ENCODE assay signal across 1 cellular context in the genomic region with DNA sequence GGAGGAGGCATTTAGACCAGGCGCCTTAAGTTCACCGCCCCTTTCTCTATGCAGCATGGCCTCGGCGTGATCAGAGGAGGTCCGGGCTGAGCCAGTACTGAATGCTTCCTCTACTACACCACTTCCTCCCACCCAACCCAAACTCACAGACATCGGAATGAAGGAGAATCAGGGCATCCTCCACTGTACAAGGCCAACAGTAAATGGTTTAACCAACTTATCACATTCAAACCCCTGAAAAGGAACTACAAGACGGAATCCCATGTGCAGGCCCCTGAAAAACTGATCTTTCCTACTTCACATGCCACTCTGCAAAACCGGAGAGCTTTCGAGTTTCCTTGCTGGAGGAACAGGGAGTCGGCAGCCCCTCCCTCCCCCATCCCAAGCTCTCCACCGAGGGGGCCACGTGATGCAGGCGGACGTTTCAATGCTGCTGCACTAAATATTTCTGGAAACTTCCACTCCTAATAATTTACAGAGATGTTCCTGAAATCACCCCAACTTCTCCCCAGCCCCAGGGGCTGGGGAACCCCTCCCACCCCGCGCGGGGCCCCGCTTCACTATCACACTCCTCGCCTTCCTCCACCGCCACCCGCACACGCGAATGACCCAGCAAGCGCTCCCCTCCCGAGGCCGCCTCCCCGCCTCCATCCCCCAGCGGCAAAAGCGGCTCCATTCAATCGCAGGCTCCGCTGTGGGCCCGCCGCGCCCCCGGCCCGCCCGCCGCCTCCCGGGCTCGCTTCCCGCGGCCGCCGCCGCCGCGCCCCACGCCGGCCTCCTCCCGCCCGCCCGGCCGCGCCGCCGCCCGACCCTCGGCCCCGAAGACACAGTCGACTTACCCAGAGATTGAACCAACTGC.
TF ChIP-seq lines count a peak whose summit lies in the region.

No MANE protein-coding gene starts in this region.

TF ChIP-seq in WTC11, 78 proteins besides CTCF, POLR2A, EP300 and RAD21 (continued from another document and continues in another):
- TF ChIP-seq, protein P1, sequence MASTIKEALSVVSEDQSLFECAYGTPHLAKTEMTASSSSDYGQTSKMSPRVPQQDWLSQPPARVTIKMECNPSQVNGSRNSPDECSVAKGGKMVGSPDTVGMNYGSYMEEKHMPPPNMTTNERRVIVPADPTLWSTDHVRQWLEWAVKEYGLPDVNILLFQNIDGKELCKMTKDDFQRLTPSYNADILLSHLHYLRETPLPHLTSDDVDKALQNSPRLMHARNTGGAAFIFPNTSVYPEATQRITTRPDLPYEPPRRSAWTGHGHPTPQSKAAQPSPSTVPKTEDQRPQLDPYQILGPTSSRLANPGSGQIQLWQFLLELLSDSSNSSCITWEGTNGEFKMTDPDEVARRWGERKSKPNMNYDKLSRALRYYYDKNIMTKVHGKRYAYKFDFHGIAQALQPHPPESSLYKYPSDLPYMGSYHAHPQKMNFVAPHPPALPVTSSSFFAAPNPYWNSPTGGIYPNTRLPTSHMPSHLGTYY (CRISPR knock-in tag; IDR thresholded peaks at IDR 0.05): no peak
- no peak for TF ChIP-seq ZNF121 (CRISPR knock-in tag; IDR thresholded peaks at IDR 0.05)
- TF ChIP-seq RELA (CRISPR knock-in tag; IDR thresholded peaks at IDR 0.05; ENCODE audit: borderline replicate concordance): no peak
- TF ChIP-seq, protein P2, sequence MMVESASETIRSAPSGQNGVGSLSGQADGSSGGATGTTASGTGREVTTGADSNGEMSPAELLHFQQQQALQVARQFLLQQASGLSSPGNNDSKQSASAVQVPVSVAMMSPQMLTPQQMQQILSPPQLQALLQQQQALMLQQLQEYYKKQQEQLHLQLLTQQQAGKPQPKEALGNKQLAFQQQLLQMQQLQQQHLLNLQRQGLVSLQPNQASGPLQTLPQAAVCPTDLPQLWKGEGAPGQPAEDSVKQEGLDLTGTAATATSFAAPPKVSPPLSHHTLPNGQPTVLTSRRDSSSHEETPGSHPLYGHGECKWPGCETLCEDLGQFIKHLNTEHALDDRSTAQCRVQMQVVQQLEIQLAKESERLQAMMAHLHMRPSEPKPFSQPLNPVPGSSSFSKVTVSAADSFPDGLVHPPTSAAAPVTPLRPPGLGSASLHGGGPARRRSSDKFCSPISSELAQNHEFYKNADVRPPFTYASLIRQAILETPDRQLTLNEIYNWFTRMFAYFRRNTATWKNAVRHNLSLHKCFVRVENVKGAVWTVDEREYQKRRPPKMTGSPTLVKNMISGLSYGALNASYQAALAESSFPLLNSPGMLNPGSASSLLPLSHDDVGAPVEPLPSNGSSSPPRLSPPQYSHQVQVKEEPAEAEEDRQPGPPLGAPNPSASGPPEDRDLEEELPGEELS (CRISPR knock-in tag; IDR thresholded peaks at IDR 0.05): no peak
- no peak for TF ChIP-seq SOX15 (CRISPR knock-in tag; IDR thresholded peaks at IDR 0.05)
- TF ChIP-seq NR1H2 (CRISPR knock-in tag; IDR thresholded peaks at IDR 0.05): no peak
- TF ChIP-seq, protein P3, sequence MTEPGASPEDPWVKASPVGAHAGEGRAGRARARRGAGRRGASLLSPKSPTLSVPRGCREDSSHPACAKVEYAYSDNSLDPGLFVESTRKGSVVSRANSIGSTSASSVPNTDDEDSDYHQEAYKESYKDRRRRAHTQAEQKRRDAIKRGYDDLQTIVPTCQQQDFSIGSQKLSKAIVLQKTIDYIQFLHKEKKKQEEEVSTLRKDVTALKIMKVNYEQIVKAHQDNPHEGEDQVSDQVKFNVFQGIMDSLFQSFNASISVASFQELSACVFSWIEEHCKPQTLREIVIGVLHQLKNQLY (CRISPR knock-in tag; IDR thresholded peaks at IDR 0.05): no peak
- no peak for TF ChIP-seq ELF4 (CRISPR knock-in tag; IDR thresholded peaks at IDR 0.05; ENCODE audit: low read depth)
- TF ChIP-seq, protein P4, sequence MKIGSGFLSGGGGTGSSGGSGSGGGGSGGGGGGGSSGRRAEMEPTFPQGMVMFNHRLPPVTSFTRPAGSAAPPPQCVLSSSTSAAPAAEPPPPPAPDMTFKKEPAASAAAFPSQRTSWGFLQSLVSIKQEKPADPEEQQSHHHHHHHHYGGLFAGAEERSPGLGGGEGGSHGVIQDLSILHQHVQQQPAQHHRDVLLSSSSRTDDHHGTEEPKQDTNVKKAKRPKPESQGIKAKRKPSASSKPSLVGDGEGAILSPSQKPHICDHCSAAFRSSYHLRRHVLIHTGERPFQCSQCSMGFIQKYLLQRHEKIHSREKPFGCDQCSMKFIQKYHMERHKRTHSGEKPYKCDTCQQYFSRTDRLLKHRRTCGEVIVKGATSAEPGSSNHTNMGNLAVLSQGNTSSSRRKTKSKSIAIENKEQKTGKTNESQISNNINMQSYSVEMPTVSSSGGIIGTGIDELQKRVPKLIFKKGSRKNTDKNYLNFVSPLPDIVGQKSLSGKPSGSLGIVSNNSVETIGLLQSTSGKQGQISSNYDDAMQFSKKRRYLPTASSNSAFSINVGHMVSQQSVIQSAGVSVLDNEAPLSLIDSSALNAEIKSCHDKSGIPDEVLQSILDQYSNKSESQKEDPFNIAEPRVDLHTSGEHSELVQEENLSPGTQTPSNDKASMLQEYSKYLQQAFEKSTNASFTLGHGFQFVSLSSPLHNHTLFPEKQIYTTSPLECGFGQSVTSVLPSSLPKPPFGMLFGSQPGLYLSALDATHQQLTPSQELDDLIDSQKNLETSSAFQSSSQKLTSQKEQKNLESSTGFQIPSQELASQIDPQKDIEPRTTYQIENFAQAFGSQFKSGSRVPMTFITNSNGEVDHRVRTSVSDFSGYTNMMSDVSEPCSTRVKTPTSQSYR (CRISPR knock-in tag; IDR thresholded peaks at IDR 0.05): no peak
- 0 out of 2 replicates have a peak, but pooled peaks have one; percentile 43 for TF ChIP-seq EMX1 (CRISPR knock-in tag; IDR thresholded peaks at IDR 0.05)
- no peak for TF ChIP-seq MYBL2 (CRISPR knock-in tag; IDR thresholded peaks at IDR 0.05)
- 0 out of 2 replicates have a peak, but pooled peaks have one; percentile 23 for TF ChIP-seq TP53 (CRISPR knock-in tag; IDR thresholded peaks at IDR 0.05)
- no peak for TF ChIP-seq OVOL2 (CRISPR knock-in tag; IDR thresholded peaks at IDR 0.05; ENCODE audit: borderline replicate concordance)
- no peak for TF ChIP-seq ZNF396 (CRISPR knock-in tag; IDR thresholded peaks at IDR 0.05; ENCODE audit: borderline replicate concordance)
- no peak for TF ChIP-seq ZNF317 (CRISPR knock-in tag; IDR thresholded peaks at IDR 0.05; ENCODE audit: borderline replicate concordance, low read depth)
- TF ChIP-seq, protein P5, sequence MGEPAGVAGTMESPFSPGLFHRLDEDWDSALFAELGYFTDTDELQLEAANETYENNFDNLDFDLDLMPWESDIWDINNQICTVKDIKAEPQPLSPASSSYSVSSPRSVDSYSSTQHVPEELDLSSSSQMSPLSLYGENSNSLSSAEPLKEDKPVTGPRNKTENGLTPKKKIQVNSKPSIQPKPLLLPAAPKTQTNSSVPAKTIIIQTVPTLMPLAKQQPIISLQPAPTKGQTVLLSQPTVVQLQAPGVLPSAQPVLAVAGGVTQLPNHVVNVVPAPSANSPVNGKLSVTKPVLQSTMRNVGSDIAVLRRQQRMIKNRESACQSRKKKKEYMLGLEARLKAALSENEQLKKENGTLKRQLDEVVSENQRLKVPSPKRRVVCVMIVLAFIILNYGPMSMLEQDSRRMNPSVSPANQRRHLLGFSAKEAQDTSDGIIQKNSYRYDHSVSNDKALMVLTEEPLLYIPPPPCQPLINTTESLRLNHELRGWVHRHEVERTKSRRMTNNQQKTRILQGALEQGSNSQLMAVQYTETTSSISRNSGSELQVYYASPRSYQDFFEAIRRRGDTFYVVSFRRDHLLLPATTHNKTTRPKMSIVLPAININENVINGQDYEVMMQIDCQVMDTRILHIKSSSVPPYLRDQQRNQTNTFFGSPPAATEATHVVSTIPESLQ (CRISPR knock-in tag; IDR thresholded peaks at IDR 0.05): no peak
- TF ChIP-seq ZBTB21 (CRISPR knock-in tag; IDR thresholded peaks at IDR 0.05; ENCODE audit: borderline replicate concordance): no peak
- TF ChIP-seq, protein P6, sequence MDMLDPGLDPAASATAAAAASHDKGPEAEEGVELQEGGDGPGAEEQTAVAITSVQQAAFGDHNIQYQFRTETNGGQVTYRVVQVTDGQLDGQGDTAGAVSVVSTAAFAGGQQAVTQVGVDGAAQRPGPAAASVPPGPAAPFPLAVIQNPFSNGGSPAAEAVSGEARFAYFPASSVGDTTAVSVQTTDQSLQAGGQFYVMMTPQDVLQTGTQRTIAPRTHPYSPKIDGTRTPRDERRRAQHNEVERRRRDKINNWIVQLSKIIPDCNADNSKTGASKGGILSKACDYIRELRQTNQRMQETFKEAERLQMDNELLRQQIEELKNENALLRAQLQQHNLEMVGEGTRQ (CRISPR knock-in tag; IDR thresholded peaks at IDR 0.05): peak; percentile 88
- TF ChIP-seq SP1 (CRISPR knock-in tag; conservative IDR thresholded peaks at IDR 0.05): no peak
- TF ChIP-seq TEAD1 (CRISPR knock-in tag; IDR thresholded peaks at IDR 0.05): 0 out of 2 replicates have a peak, but pooled peaks have one; percentile 53
- no peak for TF ChIP-seq ZNF263 (CRISPR knock-in tag; IDR thresholded peaks at IDR 0.05; ENCODE audit: low read depth)
- no peak for TF ChIP-seq ZNF138 (CRISPR knock-in tag; conservative IDR thresholded peaks at IDR 0.05)
- no peak for TF ChIP-seq CREB1 (CRISPR knock-in tag; IDR thresholded peaks at IDR 0.05)
- TF ChIP-seq, protein P7, sequence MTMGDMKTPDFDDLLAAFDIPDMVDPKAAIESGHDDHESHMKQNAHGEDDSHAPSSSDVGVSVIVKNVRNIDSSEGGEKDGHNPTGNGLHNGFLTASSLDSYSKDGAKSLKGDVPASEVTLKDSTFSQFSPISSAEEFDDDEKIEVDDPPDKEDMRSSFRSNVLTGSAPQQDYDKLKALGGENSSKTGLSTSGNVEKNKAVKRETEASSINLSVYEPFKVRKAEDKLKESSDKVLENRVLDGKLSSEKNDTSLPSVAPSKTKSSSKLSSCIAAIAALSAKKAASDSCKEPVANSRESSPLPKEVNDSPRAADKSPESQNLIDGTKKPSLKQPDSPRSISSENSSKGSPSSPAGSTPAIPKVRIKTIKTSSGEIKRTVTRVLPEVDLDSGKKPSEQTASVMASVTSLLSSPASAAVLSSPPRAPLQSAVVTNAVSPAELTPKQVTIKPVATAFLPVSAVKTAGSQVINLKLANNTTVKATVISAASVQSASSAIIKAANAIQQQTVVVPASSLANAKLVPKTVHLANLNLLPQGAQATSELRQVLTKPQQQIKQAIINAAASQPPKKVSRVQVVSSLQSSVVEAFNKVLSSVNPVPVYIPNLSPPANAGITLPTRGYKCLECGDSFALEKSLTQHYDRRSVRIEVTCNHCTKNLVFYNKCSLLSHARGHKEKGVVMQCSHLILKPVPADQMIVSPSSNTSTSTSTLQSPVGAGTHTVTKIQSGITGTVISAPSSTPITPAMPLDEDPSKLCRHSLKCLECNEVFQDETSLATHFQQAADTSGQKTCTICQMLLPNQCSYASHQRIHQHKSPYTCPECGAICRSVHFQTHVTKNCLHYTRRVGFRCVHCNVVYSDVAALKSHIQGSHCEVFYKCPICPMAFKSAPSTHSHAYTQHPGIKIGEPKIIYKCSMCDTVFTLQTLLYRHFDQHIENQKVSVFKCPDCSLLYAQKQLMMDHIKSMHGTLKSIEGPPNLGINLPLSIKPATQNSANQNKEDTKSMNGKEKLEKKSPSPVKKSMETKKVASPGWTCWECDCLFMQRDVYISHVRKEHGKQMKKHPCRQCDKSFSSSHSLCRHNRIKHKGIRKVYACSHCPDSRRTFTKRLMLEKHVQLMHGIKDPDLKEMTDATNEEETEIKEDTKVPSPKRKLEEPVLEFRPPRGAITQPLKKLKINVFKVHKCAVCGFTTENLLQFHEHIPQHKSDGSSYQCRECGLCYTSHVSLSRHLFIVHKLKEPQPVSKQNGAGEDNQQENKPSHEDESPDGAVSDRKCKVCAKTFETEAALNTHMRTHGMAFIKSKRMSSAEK (CRISPR knock-in tag; IDR thresholded peaks at IDR 0.05; ENCODE audit: borderline replicate concordance): 0 out of 2 replicates have a peak, but pooled peaks have one; percentile 24
- TF ChIP-seq, protein P8, sequence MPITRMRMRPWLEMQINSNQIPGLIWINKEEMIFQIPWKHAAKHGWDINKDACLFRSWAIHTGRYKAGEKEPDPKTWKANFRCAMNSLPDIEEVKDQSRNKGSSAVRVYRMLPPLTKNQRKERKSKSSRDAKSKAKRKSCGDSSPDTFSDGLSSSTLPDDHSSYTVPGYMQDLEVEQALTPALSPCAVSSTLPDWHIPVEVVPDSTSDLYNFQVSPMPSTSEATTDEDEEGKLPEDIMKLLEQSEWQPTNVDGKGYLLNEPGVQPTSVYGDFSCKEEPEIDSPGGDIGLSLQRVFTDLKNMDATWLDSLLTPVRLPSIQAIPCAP (CRISPR knock-in tag; IDR thresholded peaks at IDR 0.05): no peak
- no peak for TF ChIP-seq FOXK1 (CRISPR knock-in tag; IDR thresholded peaks at IDR 0.05)
- TF ChIP-seq, protein P9, sequence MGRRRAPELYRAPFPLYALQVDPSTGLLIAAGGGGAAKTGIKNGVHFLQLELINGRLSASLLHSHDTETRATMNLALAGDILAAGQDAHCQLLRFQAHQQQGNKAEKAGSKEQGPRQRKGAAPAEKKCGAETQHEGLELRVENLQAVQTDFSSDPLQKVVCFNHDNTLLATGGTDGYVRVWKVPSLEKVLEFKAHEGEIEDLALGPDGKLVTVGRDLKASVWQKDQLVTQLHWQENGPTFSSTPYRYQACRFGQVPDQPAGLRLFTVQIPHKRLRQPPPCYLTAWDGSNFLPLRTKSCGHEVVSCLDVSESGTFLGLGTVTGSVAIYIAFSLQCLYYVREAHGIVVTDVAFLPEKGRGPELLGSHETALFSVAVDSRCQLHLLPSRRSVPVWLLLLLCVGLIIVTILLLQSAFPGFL (CRISPR knock-in tag; IDR thresholded peaks at IDR 0.05; ENCODE audit: borderline replicate concordance): no peak
- TF ChIP-seq PRRX2 (CRISPR knock-in tag; IDR thresholded peaks at IDR 0.05): no peak
- no peak for TF ChIP-seq JAZF1 (CRISPR knock-in tag; IDR thresholded peaks at IDR 0.05)
- no peak for TF ChIP-seq NR3C1 (CRISPR knock-in tag; conservative IDR thresholded peaks at IDR 0.05; ENCODE audit: low read depth)
- TF ChIP-seq, protein P10, sequence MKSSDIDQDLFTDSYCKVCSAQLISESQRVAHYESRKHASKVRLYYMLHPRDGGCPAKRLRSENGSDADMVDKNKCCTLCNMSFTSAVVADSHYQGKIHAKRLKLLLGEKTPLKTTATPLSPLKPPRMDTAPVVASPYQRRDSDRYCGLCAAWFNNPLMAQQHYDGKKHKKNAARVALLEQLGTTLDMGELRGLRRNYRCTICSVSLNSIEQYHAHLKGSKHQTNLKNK (CRISPR knock-in tag; IDR thresholded peaks at IDR 0.05): no peak
- no peak for TF ChIP-seq GRHL2 (CRISPR knock-in tag; IDR thresholded peaks at IDR 0.05; ENCODE audit: insufficient replicate concordance, severe bottlenecking)
- no peak for TF ChIP-seq SMAD4 (CRISPR knock-in tag; IDR thresholded peaks at IDR 0.05)
- TF ChIP-seq NFATC4 (CRISPR knock-in tag; IDR thresholded peaks at IDR 0.05): no peak
- TF ChIP-seq ETV6 (CRISPR knock-in tag; IDR thresholded peaks at IDR 0.05): peak; percentile 76
- no peak for TF ChIP-seq ZNF219 (CRISPR knock-in tag; IDR thresholded peaks at IDR 0.05; ENCODE audit: borderline replicate concordance)
- TF ChIP-seq NR2C2 (CRISPR knock-in tag; IDR thresholded peaks at IDR 0.05): no peak
- no peak for TF ChIP-seq JUN (CRISPR knock-in tag; IDR thresholded peaks at IDR 0.05)
- TF ChIP-seq, protein P11, sequence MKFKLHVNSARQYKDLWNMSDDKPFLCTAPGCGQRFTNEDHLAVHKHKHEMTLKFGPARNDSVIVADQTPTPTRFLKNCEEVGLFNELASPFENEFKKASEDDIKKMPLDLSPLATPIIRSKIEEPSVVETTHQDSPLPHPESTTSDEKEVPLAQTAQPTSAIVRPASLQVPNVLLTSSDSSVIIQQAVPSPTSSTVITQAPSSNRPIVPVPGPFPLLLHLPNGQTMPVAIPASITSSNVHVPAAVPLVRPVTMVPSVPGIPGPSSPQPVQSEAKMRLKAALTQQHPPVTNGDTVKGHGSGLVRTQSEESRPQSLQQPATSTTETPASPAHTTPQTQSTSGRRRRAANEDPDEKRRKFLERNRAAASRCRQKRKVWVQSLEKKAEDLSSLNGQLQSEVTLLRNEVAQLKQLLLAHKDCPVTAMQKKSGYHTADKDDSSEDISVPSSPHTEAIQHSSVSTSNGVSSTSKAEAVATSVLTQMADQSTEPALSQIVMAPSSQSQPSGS (CRISPR knock-in tag; IDR thresholded peaks at IDR 0.05; ENCODE audit: borderline replicate concordance, low read depth): no peak
- TF ChIP-seq RORB (CRISPR knock-in tag; IDR thresholded peaks at IDR 0.05): no peak
- TF ChIP-seq TCF7 (CRISPR knock-in tag; IDR thresholded peaks at IDR 0.05; ENCODE audit: low read depth): no peak
